In the genomic region with DNA sequence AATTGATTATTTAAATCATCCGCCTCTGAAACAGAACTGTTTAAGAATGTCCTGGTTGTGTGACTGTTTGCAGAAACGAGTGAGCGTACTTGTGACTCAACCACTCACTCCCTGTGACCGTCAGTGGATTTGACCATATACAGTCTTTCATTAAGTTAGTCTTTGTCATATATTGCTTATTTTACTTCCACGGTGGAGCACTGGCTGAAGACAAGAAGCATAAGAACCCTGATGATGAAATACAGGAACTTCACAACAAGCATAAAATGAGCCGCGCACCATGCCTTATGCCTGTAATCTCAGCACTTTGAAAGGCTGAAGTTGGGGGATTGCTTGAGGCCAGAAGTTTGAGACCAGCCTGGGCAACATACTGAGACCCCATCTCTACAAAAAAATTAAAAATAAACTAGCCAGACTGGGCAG, we compare ENCODE assay signal across 10 cellular contexts.
DNase-seq lines count a peak whose midpoint lies in the region; ATAC-seq and TF ChIP-seq lines count a peak whose summit lies in the region.
"Had no signal": no experiment of that assay in that cellular context is flagged by ENCODE, and none has a peak within 500 bp of the region (broad histone marks: within the 10 kb centered on the region; RNA-seq: fewer than 3 reads in every experiment).

No MANE protein-coding gene starts in this region.

- H3K4me1 Mint-ChIP-seq in activated naive CD8-positive, alpha-beta T cell treated with anti-CD3 and anti-CD28 coated beads, Interleukin-2, amount 50 U/mL, for 24 hours: peaks cover 54% of the 10 kb centered on the region
- H3K4me1 Mint-ChIP-seq in activated naive CD8-positive, alpha-beta T cell treated with anti-CD3 and anti-CD28 coated beads for 36 hours: peaks cover 36% of the 10 kb centered on the region
- peaks cover 22% of the 10 kb centered on the region for H3K4me1 Mint-ChIP-seq in neural progenitor cell
- H3K4me1 Mint-ChIP-seq in immature natural killer cell: peaks cover 0 to 1% of the 10 kb centered on the region in 2 donors

- H3K9me3 Mint-ChIP-seq in activated naive CD8-positive, alpha-beta T cell treated with anti-CD3 and anti-CD28 coated beads, Interleukin-2, amount 50 U/mL, for 24 hours: no peaks in the 10 kb centered on the region
- no peaks in the 10 kb centered on the region for H3K9me3 Mint-ChIP-seq in activated naive CD8-positive, alpha-beta T cell treated with anti-CD3 and anti-CD28 coated beads for 36 hours
- H3K9me3 Mint-ChIP-seq in neural progenitor cell (no peaks in the 10 kb centered on the region), immature natural killer cell (no peaks in the 10 kb centered on the region)
- H3K9me3 Mint-ChIP-seq: CD4-positive, CD25-positive, alpha-beta regulatory T cell had no signal

- H2AFZ ChIP-seq in neural progenitor cell (replicated peaks): no peak overlapping the region

- no peaks in the 10 kb centered on the region for H3K27me3 ChIP-seq in SJSA1 (replicated peaks)
- no peaks in the 10 kb centered on the region for H3K27me3 ChIP-seq in upper lobe of right lung
- no peaks in the 10 kb centered on the region for H3K27me3 ChIP-seq in neural progenitor cell

- H3K4me3 Mint-ChIP-seq in activated naive CD8-positive, alpha-beta T cell treated with anti-CD3 and anti-CD28 coated beads, Interleukin-2, amount 50 U/mL, for 24 hours: no peak overlapping the region
- H3K4me3 Mint-ChIP-seq in activated naive CD8-positive, alpha-beta T cell treated with anti-CD3 and anti-CD28 coated beads for 36 hours: no peak overlapping the region
- no peak overlapping the region for H3K4me3 Mint-ChIP-seq in neural progenitor cell
- H3K4me3 Mint-ChIP-seq in immature natural killer cell: no peak overlapping the region
- H3K4me3 Mint-ChIP-seq: CD4-positive, CD25-positive, alpha-beta regulatory T cell had no signal

- no peak overlapping the region for H3K9ac ChIP-seq in neural progenitor cell

- H3K36me3 ChIP-seq in SJSA1 (no peaks in the 10 kb centered on the region), upper lobe of right lung (no peaks in the 10 kb centered on the region), neural progenitor cell (no peaks in the 10 kb centered on the region)

- no peak for ATAC-seq in activated naive CD8-positive, alpha-beta T cell treated with anti-CD3 and anti-CD28 coated beads, Interleukin-2, amount 50 U/mL, for 24 hours
- ATAC-seq in upper lobe of right lung: peak; percentile 75

- H3K27me3 Mint-ChIP-seq in activated naive CD8-positive, alpha-beta T cell treated with anti-CD3 and anti-CD28 coated beads, Interleukin-2, amount 50 U/mL, for 24 hours: no peaks in the 10 kb centered on the region
- H3K27me3 Mint-ChIP-seq in activated naive CD8-positive, alpha-beta T cell treated with anti-CD3 and anti-CD28 coated beads for 36 hours: no peaks in the 10 kb centered on the region
- H3K27me3 Mint-ChIP-seq in neural progenitor cell (ENCODE audit: insufficient read depth, low read depth): peaks cover 4% of the 10 kb centered on the region
- H3K27me3 Mint-ChIP-seq in immature natural killer cell (ENCODE audit: low read depth in 3 of 3): no peaks in the 10 kb centered on the region
- H3K27me3 Mint-ChIP-seq: CD4-positive, CD25-positive, alpha-beta regulatory T cell had no signal

- intact Hi-C loops in upper lobe of right lung (cut with DNase I): no loop called here

- no peaks in the 10 kb centered on the region for H4K20me1 ChIP-seq in neural progenitor cell (ENCODE audit: low read depth)

- TF ChIP-seq CTCF in fibroblast of the aortic adventitia (IDR thresholded peaks at IDR 0.05; ENCODE audit: insufficient read depth, low read length): no peak
- TF ChIP-seq CTCF in upper lobe of right lung (IDR thresholded peaks at IDR 0.05): no peak
- no peak for TF ChIP-seq CTCF in neural progenitor cell (IDR thresholded peaks at IDR 0.05)

- peak overlapping the region; percentile 73 for H3K27ac Mint-ChIP-seq in activated naive CD8-positive, alpha-beta T cell treated with anti-CD3 and anti-CD28 coated beads, Interleukin-2, amount 50 U/mL, for 24 hours
- no peak overlapping the region for H3K27ac Mint-ChIP-seq in activated naive CD8-positive, alpha-beta T cell treated with anti-CD3 and anti-CD28 coated beads for 36 hours
- no peak overlapping the region for H3K27ac Mint-ChIP-seq in neural progenitor cell
- peak overlapping the region in 1 of 6 donors; percentile 21 for H3K27ac Mint-ChIP-seq in immature natural killer cell
- H3K27ac Mint-ChIP-seq: CD4-positive, CD25-positive, alpha-beta regulatory T cell had no signal

- H3K4me3 ChIP-seq in SJSA1 (no peak overlapping the region), fibroblast of the aortic adventitia (ENCODE audit: low read depth, low read length) (no peak overlapping the region), upper lobe of right lung (no peak overlapping the region), neural progenitor cell (no peak overlapping the region)

- DNase-seq in activated naive CD8-positive, alpha-beta T cell treated with anti-CD3 and anti-CD28 coated beads, Interleukin-2, amount 50 U/mL, for 24 hours: no peak
- no peak for DNase-seq in activated naive CD8-positive, alpha-beta T cell treated with anti-CD3 and anti-CD28 coated beads for 36 hours
- DNase-seq in SJSA1 (ENCODE audit: low read depth in 1 of 2, low spot score in 2 of 2) (peak; percentile 65 to 70), fibroblast of the aortic adventitia (ENCODE audit: low read depth) (peak; percentile 42), upper lobe of right lung (no peak), neural progenitor cell (ENCODE audit: low spot score) (no peak), immature natural killer cell (no peak)
- DNase-seq in stimulated activated CD4-positive, alpha-beta T cell treated with anti-CD3 and anti-CD28 coated beads, Interleukin-15, amount 100 ng/mL, for 24 hours: no peak
- DNase-seq: activated effector memory CD4-positive, alpha-beta T cell treated with Interleukin-2 at 50 U/mL for 16 hours; CD4-positive, CD25-positive, alpha-beta regulatory T cell had no signal

- H3F3A ChIP-seq in neural progenitor cell (ENCODE audit: low read depth): no peaks in the 10 kb centered on the region

- H3K4me2 ChIP-seq in neural progenitor cell: no peak overlapping the region

- H3K36me3 Mint-ChIP-seq in activated naive CD8-positive, alpha-beta T cell treated with anti-CD3 and anti-CD28 coated beads, Interleukin-2, amount 50 U/mL, for 24 hours (ENCODE audit: low read depth): no peaks in the 10 kb centered on the region
- peaks cover 1% of the 10 kb centered on the region for H3K36me3 Mint-ChIP-seq in activated naive CD8-positive, alpha-beta T cell treated with anti-CD3 and anti-CD28 coated beads for 36 hours
- H3K36me3 Mint-ChIP-seq in neural progenitor cell (no peaks in the 10 kb centered on the region), immature natural killer cell (no peaks in the 10 kb centered on the region)
- H3K36me3 Mint-ChIP-seq: CD4-positive, CD25-positive, alpha-beta regulatory T cell had no signal

- H3K79me2 ChIP-seq in neural progenitor cell (ENCODE audit: low read depth): no peaks in the 10 kb centered on the region

- H3K27ac ChIP-seq in SJSA1: peak overlapping the region; percentile 29
- no peak overlapping the region for H3K27ac ChIP-seq in upper lobe of right lung
- no peak overlapping the region for H3K27ac ChIP-seq in neural progenitor cell

- H3K4me1 ChIP-seq in SJSA1 (replicated peaks): peaks cover 18% of the 10 kb centered on the region
- peaks cover 15% of the 10 kb centered on the region for H3K4me1 ChIP-seq in upper lobe of right lung
- H3K4me1 ChIP-seq in neural progenitor cell: no peaks in the 10 kb centered on the region

- no peaks in the 10 kb centered on the region for H3K9me3 ChIP-seq in SJSA1 (replicated peaks)
- no peaks in the 10 kb centered on the region for H3K9me3 ChIP-seq in upper lobe of right lung
- no peaks in the 10 kb centered on the region for H3K9me3 ChIP-seq in neural progenitor cell (ENCODE audit: low read depth)

Comparison
In these comparisons a context has a peak if more than half of its experiments do, and no peak if none do; other contexts are left out.
1. DNase-seq: peak in SJSA1 (2 of 2) and fibroblast of the aortic adventitia (single experiment); none in activated naive CD8-positive, alpha-beta T cell treated with anti-CD3 and anti-CD28 coated beads, Interleukin-2, amount 50 U/mL, for 24 hours (single experiment), activated naive CD8-positive, alpha-beta T cell treated with anti-CD3 and anti-CD28 coated beads for 36 hours (single experiment), upper lobe of right lung (single experiment), neural progenitor cell (single experiment), immature natural killer cell (0 of 3) and stimulated activated CD4-positive, alpha-beta T cell treated with anti-CD3 and anti-CD28 coated beads, Interleukin-15, amount 100 ng/mL, for 24 hours (single experiment).